Comparison of ENCODE assay signal across 8 cellular contexts in genomic region chr2:43407826-43408783, GRCh38.
DNase-seq lines count a peak whose midpoint lies in the region; ATAC-seq and FAIRE-seq lines count a peak whose summit lies in the region.

No MANE protein-coding gene starts in this region.

- DNase-seq in Ammon's horn (ENCODE audit: low spot score), result peak; percentile 51
- DNase-seq in activated CD4-positive, CD25-positive, alpha-beta regulatory T cell (lab: John Stamatoyannopoulos, UW), result no peak
- DNase-seq in HTR-8/SVneo (ENCODE audit: insufficient read length, low spot score), result no peak
- DNase-seq in natural killer cell treated with Interleukin-12 subunit alpha and Interleukin-12 subunit beta and Interleukin-15 and Interleukin-18, amount 100 ng/mL, for 72 hours (ENCODE audit: low spot score), result no peak

- H3K4me3 Mint-ChIP-seq in natural killer cell treated with Interleukin-12 subunit alpha and Interleukin-12 subunit beta and Interleukin-15 and Interleukin-18, amount 100 ng/mL, for 72 hours, result no peak overlapping the region

- peak overlapping the region in 1 of 2 donors; percentile 5 for H3K27ac Mint-ChIP-seq in natural killer cell treated with Interleukin-12 subunit alpha and Interleukin-12 subunit beta and Interleukin-15 and Interleukin-18, amount 100 ng/mL, for 72 hours

- H3K4me1 Mint-ChIP-seq in natural killer cell treated with Interleukin-12 subunit alpha and Interleukin-12 subunit beta and Interleukin-15 and Interleukin-18, amount 100 ng/mL, for 72 hours (ENCODE audit: low read depth in 2 of 2), result peaks cover 5 to 12% of the 10 kb centered on the region in 2 donors

- H3K27me3 Mint-ChIP-seq in natural killer cell treated with Interleukin-12 subunit alpha and Interleukin-12 subunit beta and Interleukin-15 and Interleukin-18, amount 100 ng/mL, for 72 hours, result no peaks in the 10 kb centered on the region

- FAIRE-seq in endometrium (lab: Jason Lieb, UNC) (peak; percentile 98), HTR-8/SVneo (lab: Jason Lieb, UNC) (no peak)

- ATAC-seq in GM19395 (IDR thresholded peaks at IDR 0.05; ENCODE audit: unreplicated experiment), result peak; percentile 85
- ATAC-seq in HG03280 (IDR thresholded peaks at IDR 0.05; ENCODE audit: unreplicated experiment), result peak; percentile 65
- no peak for ATAC-seq in HG03457 (IDR thresholded peaks at IDR 0.05; ENCODE audit: unreplicated experiment)
- no peak for ATAC-seq in natural killer cell treated with Interleukin-12 subunit alpha and Interleukin-12 subunit beta and Interleukin-15 and Interleukin-18, amount 100 ng/mL, for 72 hours

- no peaks in the 10 kb centered on the region for H3K9me3 Mint-ChIP-seq in natural killer cell treated with Interleukin-12 subunit alpha and Interleukin-12 subunit beta and Interleukin-15 and Interleukin-18, amount 100 ng/mL, for 72 hours

- no peaks in the 10 kb centered on the region for H3K36me3 Mint-ChIP-seq in natural killer cell treated with Interleukin-12 subunit alpha and Interleukin-12 subunit beta and Interleukin-15 and Interleukin-18, amount 100 ng/mL, for 72 hours

Comparison
In these comparisons a context has a peak if more than half of its experiments do, and no peak if none do; other contexts are left out.
1. ATAC-seq: peak in GM19395 (single experiment) and HG03280 (single experiment); none in HG03457 (single experiment) and natural killer cell treated with Interleukin-12 subunit alpha and Interleukin-12 subunit beta and Interleukin-15 and Interleukin-18, amount 100 ng/mL, for 72 hours (0 of 2).